In genomic region chr14:50667491-50668007, GRCh38 we compare ENCODE assay signal across 8 cellular contexts. TPM values are rescaled to one million over a fixed set of nuclear protein-coding genes. Genes with fewer than 3 reads are reported as not detected.
A peak's percentile ranks its signal among the peaks of the same experiment; 100 is the strongest.
DNase-seq lines count a peak whose midpoint lies in the region; ATAC-seq, FAIRE-seq and TF ChIP-seq lines count a peak whose summit lies in the region.

No MANE protein-coding gene starts in this region.

- no peak for FAIRE-seq in HTR-8/SVneo (lab: Jason Lieb, UNC)

- H3K4me3 ChIP-seq in WI38 (ENCODE audit: low read depth, low read length): peak overlapping the region; percentile 91
- peak overlapping the region; percentile 81 to 89 for H3K4me3 ChIP-seq in esophagus (ENCODE audit: low read depth in 1 of 2, low read length in 2 of 2)

- peak overlapping the region; percentile 91 to 93 for H3K27ac ChIP-seq in esophagus (ENCODE audit: low read depth in 2 of 2, low read length in 1 of 2)

- WGBS in esophagus, 2 donors: 0 to 1% methylated on average over 30 of the region's 30 CpGs

- H3K4me1 ChIP-seq in esophagus (ENCODE audit: control insufficient read depth in 2 of 2, insufficient read depth in 2 of 2, low read length in 1 of 2): no peaks in the 10 kb centered on the region

- TF ChIP-seq CTCF in WI38 (IDR thresholded peaks at IDR 0.05; ENCODE audit: low read depth, low read length) (no peak), omental fat pad (IDR thresholded peaks at IDR 0.05) (no peak)

- no peaks in the 10 kb centered on the region for H3K36me3 ChIP-seq in esophagus (ENCODE audit: control insufficient read depth in 2 of 2, insufficient read depth in 2 of 2, low read length in 1 of 2)

- H3K9me3 ChIP-seq in esophagus (ENCODE audit: control insufficient read depth in 2 of 2, insufficient read depth in 1 of 2, low read depth in 1 of 2, low read length in 1 of 2): no peaks in the 10 kb centered on the region

- DNase-seq in DMS79 (lab: John Stamatoyannopoulos, UW): peak; percentile 32
- no peak for DNase-seq in omental fat pad (ENCODE audit: low spot score)
- DNase-seq in HTR-8/SVneo (ENCODE audit: insufficient read length, low spot score): no peak
- DNase-seq in HuH-7.5 (ENCODE audit: low spot score): no peak

- peak; percentile 46 for ATAC-seq in GM19351 (IDR thresholded peaks at IDR 0.05; ENCODE audit: unreplicated experiment)
- ATAC-seq in HG03378 (IDR thresholded peaks at IDR 0.05; ENCODE audit: unreplicated experiment): peak; percentile 27
- peak; percentile 59 for ATAC-seq in omental fat pad (ENCODE audit: low FRiP score)

- no peaks in the 10 kb centered on the region for H3K27me3 ChIP-seq in esophagus (ENCODE audit: control insufficient read depth in 1 of 2, insufficient read depth in 2 of 2, low read length in 2 of 2)

RNA-seq across cellular contexts. Expression of gene SAV1, which starts 0.6 kb away (rescaled TPM):
- polyA plus RNA-seq in esophagus: 10 to 100 TPM in 1 of 2 donors, 1 to 10 TPM in 1; 8.6 to 10.0 TPM
- total RNA-seq in omental fat pad: 10 to 100 TPM; 37.7 to 49.7 (median 40.0) TPM
